In genomic region chr22:36350751-36351594, GRCh38 we compare ENCODE assay signal across 8 cellular contexts. TPM values are rescaled to one million over a fixed set of nuclear protein-coding genes. Genes with fewer than 3 reads are reported as not detected.
DNase-seq lines count a peak whose midpoint lies in the region; ATAC-seq and TF ChIP-seq lines count a peak whose summit lies in the region.

No MANE protein-coding gene starts in this region.

- no peak for TF ChIP-seq CTCF in WTC11 (IDR thresholded peaks at IDR 0.05)
- TF ChIP-seq CTCF in gastroesophageal sphincter (IDR thresholded peaks at IDR 0.05) = peak in 3 of 4 experiments; percentile 17 to 22 (median 21)
- TF ChIP-seq CTCF in MM.1S (IDR thresholded peaks at IDR 0.05; ENCODE audit: low read length) = no peak

- no peak for TF ChIP-seq POLR2A in gastroesophageal sphincter (IDR thresholded peaks at IDR 0.05)

- H3K27ac Mint-ChIP-seq in WTC11 = peak overlapping the region; percentile 99

- DNase-seq in EH (ENCODE audit: low read depth) (peak; percentile 65), WTC11 (ENCODE audit: low spot score) (no peak), sciatic nerve (ENCODE audit: low spot score) (no peak), NCI-H2227 treated with DMSO at 0.1 percent for 48 hours (lab: John Stamatoyannopoulos, UW) (no peak), MM.1S (no peak)
- DNase-seq in stimulated activated CD4-positive, alpha-beta T cell treated with anti-CD3 and anti-CD28 coated beads, Interleukin-4, amount 100 ng/mL, for 24 hours = no peak

- H3K36me3 ChIP-seq in gastroesophageal sphincter (peaks cover 0 to 18% of the 10 kb centered on the region in 2 donors), MM.1S (replicated peaks; ENCODE audit: insufficient read depth, low read length) (peaks cover 6% of the 10 kb centered on the region)

- peaks cover 58% of the 10 kb centered on the region for H4K20me1 ChIP-seq in MM.1S (ENCODE audit: insufficient read depth, low read length)

- ATAC-seq in WTC11 (peak; percentile 54), gastroesophageal sphincter (no peak), sciatic nerve (peak; percentile 4), GM19351 (IDR thresholded peaks at IDR 0.05; ENCODE audit: unreplicated experiment) (no peak)

- H3K4me3 Mint-ChIP-seq in WTC11 = no peak overlapping the region

- no peak overlapping the region for H2AFZ ChIP-seq in MM.1S (ENCODE audit: low read length)

- H3K27me3 ChIP-seq in gastroesophageal sphincter (no peaks in the 10 kb centered on the region), MM.1S (replicated peaks; ENCODE audit: insufficient read depth, low read length) (no peaks in the 10 kb centered on the region)

- H3K9me3 ChIP-seq in gastroesophageal sphincter (no peaks in the 10 kb centered on the region), MM.1S (replicated peaks; ENCODE audit: insufficient read depth, low read length) (no peaks in the 10 kb centered on the region)

- POLR2A ChIA-PET in WTC11 (lab: Charles Lee) = interaction anchor here (0.8 to 1.2 kb wide), 3 partner anchors 10 to 37 kb away, joined by 3 to 5 read pairs (median 4); partner anchors contain the start of gene MYH9

- no peaks in the 10 kb centered on the region for H3K9me3 Mint-ChIP-seq in WTC11

- peak overlapping the region in 1 of 2 donors; percentile 8 for H3K4me3 ChIP-seq in gastroesophageal sphincter
- H3K4me3 ChIP-seq in MM.1S (ENCODE audit: low read length) = no peak overlapping the region

- WGBS in gastroesophageal sphincter (ENCODE audit: low coverage in 1 of 2), 2 donors = 20 to 44% methylated on average over 1 to 3 of the region's 14 CpGs

- peaks cover 52% of the 10 kb centered on the region for H3K4me1 Mint-ChIP-seq in WTC11

- H3K79me2 ChIP-seq in MM.1S (ENCODE audit: low read length) = peaks cover 97% of the 10 kb centered on the region

- intact Hi-C loops in sciatic nerve (cut with DNase I) = no loop called here

- no peak overlapping the region for H3K4me2 ChIP-seq in MM.1S (ENCODE audit: low read depth, low read length)

- H3K27me3 Mint-ChIP-seq in WTC11 (ENCODE audit: low read depth) = no peaks in the 10 kb centered on the region

- H3K9ac ChIP-seq in MM.1S (ENCODE audit: low read length) = no peak overlapping the region

- no peaks in the 10 kb centered on the region for H3K9me2 ChIP-seq in MM.1S (replicated peaks; ENCODE audit: insufficient read depth, low read length)

- H3K27ac ChIP-seq in gastroesophageal sphincter (peak overlapping the region; percentile 95 to 100 (median 99)), MM.1S (ENCODE audit: low read length) (no peak overlapping the region)

- CTCF ChIA-PET in WTC11 (lab: Charles Lee) = interaction anchor here (1.0 to 1.5 kb wide), 7 partner anchors 9 to 136 kb away, joined by 3 to 6 read pairs (median 4); no protein-coding TSS in a partner anchor

- H3K4me1 ChIP-seq in gastroesophageal sphincter (peaks cover 23 to 99% (median 66%) of the 10 kb centered on the region in 3 donors), MM.1S (ENCODE audit: low read length) (peaks cover 17% of the 10 kb centered on the region)

- peaks cover 13% of the 10 kb centered on the region for H3K36me3 Mint-ChIP-seq in WTC11

- peaks cover 20% of the 10 kb centered on the region for H3F3A ChIP-seq in MM.1S (ENCODE audit: insufficient read depth, low read length)

- TF ChIP-seq EP300 in gastroesophageal sphincter (IDR thresholded peaks at IDR 0.05) = no peak

TF ChIP-seq in WTC11, 78 proteins besides CTCF, POLR2A, EP300 and RAD21:
- TF ChIP-seq, protein P1, sequence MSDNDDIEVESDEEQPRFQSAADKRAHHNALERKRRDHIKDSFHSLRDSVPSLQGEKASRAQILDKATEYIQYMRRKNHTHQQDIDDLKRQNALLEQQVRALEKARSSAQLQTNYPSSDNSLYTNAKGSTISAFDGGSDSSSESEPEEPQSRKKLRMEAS (CRISPR knock-in tag; IDR thresholded peaks at IDR 0.05) = no peak
- no peak for TF ChIP-seq PRRX2 (CRISPR knock-in tag; IDR thresholded peaks at IDR 0.05)
- peak; percentile 84 for TF ChIP-seq GABPB1 (CRISPR knock-in tag; IDR thresholded peaks at IDR 0.05)

RNA-seq across cellular contexts. Expression of gene MYH9, which starts 36.8 kb away (rescaled TPM):
- total RNA-seq in WTC11 (2021) (272 to 288 TPM (median 277 TPM) in 3 replicates), gastroesophageal sphincter (100 to 1,000 TPM; 304 to 366 (median 322) TPM), sciatic nerve (973 TPM)

Comparison
In these comparisons a context has a peak if more than half of its experiments do, and no peak if none do; other contexts are left out.
1. ATAC-seq: peak in WTC11 (single experiment) and sciatic nerve (single experiment); none in gastroesophageal sphincter (single experiment) and GM19351 (single experiment).
2. CTCF ChIP-seq: peak in gastroesophageal sphincter (3 of 4); none in WTC11 (single experiment) and MM.1S (single experiment).